ENCODE assay signal across 8 cellular contexts in genomic region chrX:37926700-37927099, GRCh38.
DNase-seq lines count a peak whose midpoint lies in the region; ATAC-seq and TF ChIP-seq lines count a peak whose summit lies in the region.

No MANE protein-coding gene starts in this region.

- no peaks in the 10 kb centered on the region for H3K4me1 ChIP-seq in breast epithelium
- no peaks in the 10 kb centered on the region for H3K4me1 ChIP-seq in lower lobe of right lung

- peak; percentile 64 for ATAC-seq in GM18511 (IDR thresholded peaks at IDR 0.05; ENCODE audit: unreplicated experiment)
- peak in 1 of 2 donors; percentile 64 for ATAC-seq in lower lobe of right lung
- ATAC-seq in HG02798 (IDR thresholded peaks at IDR 0.05; ENCODE audit: poor library complexity, unreplicated experiment) = no peak
- no peak for ATAC-seq in GM19324 (IDR thresholded peaks at IDR 0.05; ENCODE audit: low FRiP score, unreplicated experiment)

- H3K27me3 ChIP-seq in breast epithelium (peaks cover 0 to 19% of the 10 kb centered on the region in 2 donors), lower lobe of right lung (ENCODE audit: low read depth) (no peaks in the 10 kb centered on the region)

- H3K36me3 ChIP-seq in breast epithelium (no peaks in the 10 kb centered on the region), lower lobe of right lung (no peaks in the 10 kb centered on the region)

- H3K27ac ChIP-seq in breast epithelium (no peak overlapping the region), lower lobe of right lung (no peak overlapping the region)

- no peak overlapping the region for H3K4me3 ChIP-seq in AG04449 (ENCODE audit: low read depth, low read length)
- H3K4me3 ChIP-seq in breast epithelium = no peak overlapping the region
- H3K4me3 ChIP-seq in lower lobe of right lung = no peak overlapping the region

- DNase-seq in AG04449 (ENCODE audit: low read depth, low spot score) = peak; percentile 0
- peak; percentile 2 for DNase-seq in NCI-H2171 (lab: John Stamatoyannopoulos, UW)
- no peak for DNase-seq in breast epithelium (ENCODE audit: low spot score in 2 of 2)
- DNase-seq in lower lobe of right lung = no peak
- no peak for DNase-seq in NCI-H128 (lab: John Stamatoyannopoulos, UW; ENCODE audit: unreplicated experiment)

- CTCF ChIA-PET in AG04449 (lab: Yijun Ruan, JAX) = interaction anchor here (0.8 to 9.2 kb wide), 11 partner anchors 13 to 253 kb away, joined by 3 to 105 read pairs (median 3); no protein-coding TSS in a partner anchor

- intact Hi-C loops in breast epithelium (cut with DNase I; ENCODE audit: low total_unique reads) (no loop called here), lower lobe of right lung (cut with DNase I) (loop anchor here (5.0 kb wide), 1 partner anchor 241 kb away; no protein-coding TSS in a partner anchor)

- H3K9me3 ChIP-seq in breast epithelium = no peaks in the 10 kb centered on the region
- no peaks in the 10 kb centered on the region for H3K9me3 ChIP-seq in lower lobe of right lung

- no peak for TF ChIP-seq POLR2A in breast epithelium (IDR thresholded peaks at IDR 0.05)

- POLR2A ChIA-PET in AG04449 (lab: Yijun Ruan, JAX) = no interaction called here

- TF ChIP-seq CTCF in AG04449 (IDR thresholded peaks at IDR 0.05; ENCODE audit: insufficient read depth, low read length, missing control alignments) = peak; percentile 17
- TF ChIP-seq CTCF in breast epithelium (IDR thresholded peaks at IDR 0.05) = peak; percentile 20 to 57 (median 46)
- peak; percentile 52 for TF ChIP-seq CTCF in lower lobe of right lung (IDR thresholded peaks at IDR 0.05)

Comparison
In these comparisons a context has a peak if more than half of its experiments do, and no peak if none do; other contexts are left out.
1. DNase-seq: peak in AG04449 (single experiment) and NCI-H2171 (single experiment); none in breast epithelium (0 of 2), lower lobe of right lung (single experiment) and NCI-H128 (single experiment).
2. Peak in every context shown above with its lines, with median percentiles within 50 percentile points of each other: CTCF ChIP-seq.